ENCODE assay signal across 36 cellular contexts in genomic region chr2:216904554-216904953, GRCh38. TPM values are rescaled to one million over a fixed set of nuclear protein-coding genes. Genes with fewer than 3 reads are reported as not detected.
"Had no signal": no experiment of that assay in that cellular context is flagged by ENCODE, and none has a peak within 500 bp of the region (broad histone marks: within the 10 kb centered on the region; RNA-seq: fewer than 3 reads in every experiment).

No MANE protein-coding gene starts in this region.

- H3K4me3 ChIP-seq: adrenal gland, body of pancreas, breast epithelium, MG63, Peyer's patch, SJSA1 had no signal

- H3K27ac Mint-ChIP-seq: activated B cell treated with CpG ODN at 0.5 μM for 24 hours; activated CD4-positive, alpha-beta memory T cell treated with anti-CD3 and anti-CD28 coated beads for 36 hours; activated T-cell treated with anti-CD3 and anti-CD28 coated beads, Interleukin-2, amount 50 U/mL, for 72 hours; activated T-helper 2 cell treated with anti-CD3 and anti-CD28 coated beads, Interferon-gamma antibody, Interleukin-2, Interleukin-4, amounts not matched to agents 10 μg/mL and 5 μg/mL and 100 μg/mL, durations not matched to agents 14 hours and 24 hours and 36 hours; IgD-negative memory B cell had no signal

- DNase-seq: activated B cell treated with CpG ODN at 0.5 μM for 24 hours; activated CD4-positive, alpha-beta memory T cell treated with anti-CD3 and anti-CD28 coated beads for 36 hours; activated CD4-positive, alpha-beta T cell treated with anti-CD3 and anti-CD28 coated beads for 4 hours; activated CD4-positive, alpha-beta T cell treated with anti-CD3 and anti-CD28 coated beads, Interleukin-2, amount 50 U/mL, for 1 hour; activated CD4-positive, CD25-positive, alpha-beta regulatory T cell treated with anti-CD3 and anti-CD28 coated beads, Interleukin-2, amount 50 U/mL, for 72 hours; activated gamma-delta T cell; activated naive CD4-positive, alpha-beta T cell treated with anti-CD3 and anti-CD28 coated beads, Interleukin-2, amount 50 U/mL, for 16 hours; activated T-cell treated with anti-CD3 and anti-CD28 coated beads, Interleukin-2, amount 50 U/mL, for 1 hour; activated T-cell treated with anti-CD3 and anti-CD28 coated beads, Interleukin-2, amount 50 U/mL, for 72 hours; adrenal gland; body of pancreas; Karpas-422; KBM-7; MG63; NCI-H1092; NCI-H1436 treated with DMSO at 0.1 percent for 48 hours; NCI-H1694 treated with DMSO at 0.1 percent for 48 hours; NCI-H2029; NCI-H524 treated with DMSO at 0.1 percent for 48 hours; NK-92 treated with Interleukin-12 subunit alpha and Interleukin-12 subunit beta, amount 100 ng/mL, for 24 hours; PC-3; Peyer's patch; RPMI8226; SHP77 treated with DMSO at 0.1 percent for 48 hours; SK-N-SH; T-helper 2 cell; T-helper 9 cell had no signal

- FAIRE-seq: astrocyte had no signal

- H3K9me3 ChIP-seq: adrenal gland, body of pancreas, Peyer's patch, SK-N-SH had no signal

- H3K36me3 ChIP-seq: adrenal gland, breast epithelium, MG63, Peyer's patch, SJSA1 had no signal

- H3K27ac ChIP-seq: adrenal gland, body of pancreas, breast epithelium, Peyer's patch, SJSA1, VCaP had no signal

- H3K36me3 Mint-ChIP-seq: activated CD4-positive, alpha-beta memory T cell treated with anti-CD3 and anti-CD28 coated beads for 36 hours had no signal

- H3K4me2 ChIP-seq: SK-N-SH had no signal

- H3K4me1 Mint-ChIP-seq: activated B cell treated with CpG ODN at 0.5 μM for 24 hours, IgD-negative memory B cell had no signal

- H3K9ac ChIP-seq: SK-N-SH had no signal

- H3K4me3 Mint-ChIP-seq: activated B cell treated with CpG ODN at 0.5 μM for 24 hours; activated CD4-positive, alpha-beta memory T cell treated with anti-CD3 and anti-CD28 coated beads for 36 hours; activated T-cell treated with anti-CD3 and anti-CD28 coated beads, Interleukin-2, amount 50 U/mL, for 72 hours; IgD-negative memory B cell had no signal

- ATAC-seq: activated T-cell treated with anti-CD3 and anti-CD28 coated beads, Interleukin-2, amount 50 U/mL, for 72 hours; body of pancreas; PC-3 had no signal

- H3K27me3 ChIP-seq: adrenal gland, body of pancreas, breast epithelium, MG63, Peyer's patch, SJSA1 had no signal

- H3K4me1 ChIP-seq: adrenal gland, body of pancreas, breast epithelium, Peyer's patch, SJSA1 had no signal

RNA-seq across cellular contexts. Expression of gene TNP1, which starts 44.7 kb away (rescaled TPM):
- total RNA-seq: activated B cell treated with CpG ODN at 0.5 μM for 24 hours; activated CD4-positive, alpha-beta memory T cell treated with anti-CD3 and anti-CD28 coated beads for 36 hours; activated CD8-positive, alpha-beta memory T cell treated with anti-CD3 and anti-CD28 coated beads for 36 hours; activated T-cell treated with anti-CD3 and anti-CD28 coated beads, Interleukin-2, amount 50 U/mL, for 72 hours; activated T-helper 2 cell treated with anti-CD3 and anti-CD28 coated beads, Interferon-gamma antibody, Interleukin-2, Interleukin-4, amounts not matched to agents 10 μg/mL and 5 μg/mL and 100 μg/mL, durations not matched to agents 14 hours and 24 hours and 36 hours; adrenal gland; astrocyte; body of pancreas; breast epithelium; cardiac septum; NCI-H460; PC-3; Peyer's patch; SJSA1 had no signal
- polyA plus RNA-seq: adrenal gland, IgD-negative memory B cell, SK-N-SH had no signal
